ENCODE assay signal across 10 cellular contexts in the genomic region with DNA sequence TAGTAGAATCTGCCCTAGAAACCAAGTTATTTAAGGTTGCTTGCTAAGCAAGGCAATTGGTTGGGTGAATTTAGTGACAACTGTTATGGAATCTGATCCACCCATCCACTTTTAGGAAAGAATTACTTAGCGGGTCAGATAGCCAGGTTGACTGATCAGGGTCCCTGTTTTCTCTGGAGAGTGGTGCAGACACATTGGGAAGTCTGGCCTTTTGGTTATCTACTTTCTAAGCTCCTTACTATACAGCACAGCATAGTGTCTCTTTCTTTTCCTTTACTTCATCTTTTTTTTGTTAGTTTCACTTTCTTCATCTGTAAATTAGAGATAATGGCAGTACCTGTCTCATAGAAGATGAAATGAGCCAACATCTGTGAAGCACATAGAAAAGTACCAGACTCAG. TPM values are rescaled to one million over a fixed set of nuclear protein-coding genes. Genes with fewer than 3 reads are reported as not detected.
DNase-seq lines count a peak whose midpoint lies in the region; ATAC-seq and TF ChIP-seq lines count a peak whose summit lies in the region.
"Had no signal": no experiment of that assay in that cellular context is flagged by ENCODE, and none has a peak within 500 bp of the region (broad histone marks: within the 10 kb centered on the region; RNA-seq: fewer than 3 reads in every experiment).

No MANE protein-coding gene starts in this region.

- no TSS peak for BruUV-seq in A673 (replicated peaks; lab: Mats Ljungman, UMichigan)

- CTCF ChIA-PET in activated CD4-positive, alpha-beta T cell treated with anti-CD3 and anti-CD28 coated beads, Interleukin-2, amount 10 ng/mL, durations not matched to agents 7 days and 5 days (lab: Charles Lee) = interaction anchor here (3.8 kb wide), 1 partner anchor 11 kb away, joined by 12 read pairs; no protein-coding TSS in a partner anchor
- CTCF ChIA-PET in A673 (lab: Charles Lee) = no interaction called here

- peaks cover 52% of the 10 kb centered on the region for H3K4me1 Mint-ChIP-seq in activated CD4-positive, alpha-beta T cell treated with anti-CD3 and anti-CD28 coated beads, Interleukin-2, amount 10 ng/mL, durations not matched to agents 7 days and 5 days

- POLR2A ChIA-PET in activated CD4-positive, alpha-beta T cell treated with anti-CD3 and anti-CD28 coated beads, Interleukin-2, amount 10 ng/mL, durations not matched to agents 7 days and 5 days (lab: Charles Lee) = no interaction called here
- POLR2A ChIA-PET in A673 (lab: Charles Lee; ENCODE audit: low non-redundant PET) = no interaction called here

- peak overlapping the region; percentile 31 for H3K27ac Mint-ChIP-seq in activated CD4-positive, alpha-beta T cell treated with anti-CD3 and anti-CD28 coated beads, Interleukin-2, amount 10 ng/mL, durations not matched to agents 7 days and 5 days
- H3K27ac Mint-ChIP-seq: neural progenitor cell had no signal

- DNase-seq in activated CD4-positive, alpha-beta T cell treated with anti-CD3 and anti-CD28 coated beads, Interleukin-2, amount 10 ng/mL, durations not matched to agents 7 days and 5 days = no peak
- DNase-seq in activated CD4-positive, alpha-beta T cell treated with anti-CD3 and anti-CD28 coated beads, Interleukin-2, amount 50 U/mL, for 4 hours = no peak
- DNase-seq in ascending aorta (ENCODE audit: low spot score in 2 of 2) (no peak), lower lobe of right lung (no peak), thyroid gland (no peak), NCI-H345 (lab: John Stamatoyannopoulos, UW) (no peak), A673 (ENCODE audit: low spot score) (no peak), ecto neural progenitor cell (ENCODE audit: low spot score) (no peak)
- DNase-seq: NCI-H1436 treated with DMSO at 0.1 percent for 48 hours had no signal

- H3K9me3 Mint-ChIP-seq in activated CD4-positive, alpha-beta T cell treated with anti-CD3 and anti-CD28 coated beads, Interleukin-2, amount 10 ng/mL, durations not matched to agents 7 days and 5 days = no peaks in the 10 kb centered on the region
- H3K9me3 Mint-ChIP-seq: neural progenitor cell had no signal

- WGBS in thyroid gland, 2 donors = 33 to 38% methylated on average over 1 of the region's 1 CpG

- no peaks in the 10 kb centered on the region for H3K27me3 ChIP-seq in ascending aorta
- H3K27me3 ChIP-seq in lower lobe of right lung (ENCODE audit: low read depth) = no peaks in the 10 kb centered on the region
- no peaks in the 10 kb centered on the region for H3K27me3 ChIP-seq in thyroid gland
- H3K27me3 ChIP-seq in A673 (replicated peaks; ENCODE audit: insufficient read depth, low read depth, low read length, poor library complexity) = no peaks in the 10 kb centered on the region

- peaks cover 56% of the 10 kb centered on the region for H3K36me3 Mint-ChIP-seq in activated CD4-positive, alpha-beta T cell treated with anti-CD3 and anti-CD28 coated beads, Interleukin-2, amount 10 ng/mL, durations not matched to agents 7 days and 5 days (ENCODE audit: low read depth)
- H3K36me3 Mint-ChIP-seq: neural progenitor cell had no signal

- peak overlapping the region; percentile 40 to 41 for H3K4me3 ChIP-seq in ascending aorta
- H3K4me3 ChIP-seq in lower lobe of right lung = peak overlapping the region; percentile 2
- H3K4me3 ChIP-seq in thyroid gland (replicated peaks in 1 of 3) = no peak overlapping the region
- H3K4me3 ChIP-seq in A673 (ENCODE audit: low read depth, low read length, poor library complexity, severe bottlenecking) = no peak overlapping the region
- H3K4me3 ChIP-seq: neural progenitor cell had no signal

- TF ChIP-seq POLR2A in thyroid gland (IDR thresholded peaks at IDR 0.05) = no peak

- peak overlapping the region; percentile 50 to 63 for H3K27ac ChIP-seq in ascending aorta
- peak overlapping the region; percentile 33 for H3K27ac ChIP-seq in lower lobe of right lung
- H3K27ac ChIP-seq in thyroid gland = peak overlapping the region; percentile 53 to 70 (median 63)
- H3K27ac ChIP-seq in A673 (ENCODE audit: low read depth, low read length, poor library complexity, severe bottlenecking) = no peak overlapping the region
- H3K27ac ChIP-seq: neural progenitor cell had no signal

- H3K9me3 ChIP-seq in ascending aorta (no peaks in the 10 kb centered on the region), lower lobe of right lung (no peaks in the 10 kb centered on the region), thyroid gland (no peaks in the 10 kb centered on the region), A673 (ENCODE audit: low read depth, low read length, poor library complexity, severe bottlenecking) (no peaks in the 10 kb centered on the region)

- ATAC-seq in lower lobe of right lung = no peak

- no peak overlapping the region for H3K4me3 Mint-ChIP-seq in activated CD4-positive, alpha-beta T cell treated with anti-CD3 and anti-CD28 coated beads, Interleukin-2, amount 10 ng/mL, durations not matched to agents 7 days and 5 days
- H3K4me3 Mint-ChIP-seq: neural progenitor cell had no signal

- no peaks in the 10 kb centered on the region for H3K27me3 Mint-ChIP-seq in activated CD4-positive, alpha-beta T cell treated with anti-CD3 and anti-CD28 coated beads, Interleukin-2, amount 10 ng/mL, durations not matched to agents 7 days and 5 days

- intact Hi-C loops in ascending aorta (cut with DNase I) = loop anchor here (10.0 kb wide), 1 partner anchor 225 kb away; no protein-coding TSS in a partner anchor
- intact Hi-C loops in lower lobe of right lung (cut with DNase I) = no loop called here
- intact Hi-C loops in thyroid gland (cut with DNase I) = loop anchor here (10.0 kb wide), 1 partner anchor 55 kb away; no protein-coding TSS in a partner anchor
- intact Hi-C loops in A673 (cut with micrococcal nuclease; ENCODE audit: unreplicated experiment) = no loop called here

- H3K4me1 ChIP-seq in ascending aorta (peaks cover 0 to 15% of the 10 kb centered on the region in 2 donors), lower lobe of right lung (peaks cover 37% of the 10 kb centered on the region), thyroid gland (peaks cover 29 to 41% of the 10 kb centered on the region in 2 donors), A673 (ENCODE audit: insufficient read depth, low read length, poor library complexity, severe bottlenecking) (peaks cover 15% of the 10 kb centered on the region)

- TF ChIP-seq CTCF in ascending aorta (IDR thresholded peaks at IDR 0.05) (no peak), lower lobe of right lung (IDR thresholded peaks at IDR 0.05) (no peak), thyroid gland (IDR thresholded peaks at IDR 0.05) (no peak), A673 (conservative IDR thresholded peaks at IDR 0.05; ENCODE audit: low read depth, low read length) (no peak)

- peaks cover 0 to 8% of the 10 kb centered on the region in 2 donors for H3K36me3 ChIP-seq in ascending aorta
- H3K36me3 ChIP-seq in lower lobe of right lung = peaks cover 33% of the 10 kb centered on the region
- H3K36me3 ChIP-seq in thyroid gland = no peaks in the 10 kb centered on the region
- H3K36me3 ChIP-seq in A673 (ENCODE audit: insufficient read depth, low read length, poor library complexity, severe bottlenecking) = no peaks in the 10 kb centered on the region
- H3K36me3 ChIP-seq: neural progenitor cell had no signal

RNA-seq across cellular contexts. Expression of a gene that starts 7.4 kb away (rescaled TPM):
- total RNA-seq in activated CD4-positive, alpha-beta T cell treated with anti-CD3 and anti-CD28 coated beads, Interleukin-2, amount 10 ng/mL, durations not matched to agents 7 days and 5 days = 10 to 100 TPM; 28.1 to 33.3 TPM
- total RNA-seq in ascending aorta (16.2 TPM), lower lobe of right lung (54.1 TPM), thyroid gland (10 to 100 TPM; 37.4 to 75.4 (median 47.8) TPM), A673 (2021) (0.71 and 1.0 TPM in 2 replicates)

Comparison
In these comparisons a context has a peak if more than half of its experiments do, and no peak if none do; other contexts are left out.
1. H3K4me3 ChIP-seq: peak in ascending aorta (2 of 2) and lower lobe of right lung (single experiment); none in thyroid gland (0 of 3) and A673 (single experiment).
2. intact Hi-C loops: an anchor here in ascending aorta (10.0 kb wide) and thyroid gland (10.0 kb wide); none called in lower lobe of right lung and A673.